14 cellular contexts compared by ENCODE assay signal in the genomic region with DNA sequence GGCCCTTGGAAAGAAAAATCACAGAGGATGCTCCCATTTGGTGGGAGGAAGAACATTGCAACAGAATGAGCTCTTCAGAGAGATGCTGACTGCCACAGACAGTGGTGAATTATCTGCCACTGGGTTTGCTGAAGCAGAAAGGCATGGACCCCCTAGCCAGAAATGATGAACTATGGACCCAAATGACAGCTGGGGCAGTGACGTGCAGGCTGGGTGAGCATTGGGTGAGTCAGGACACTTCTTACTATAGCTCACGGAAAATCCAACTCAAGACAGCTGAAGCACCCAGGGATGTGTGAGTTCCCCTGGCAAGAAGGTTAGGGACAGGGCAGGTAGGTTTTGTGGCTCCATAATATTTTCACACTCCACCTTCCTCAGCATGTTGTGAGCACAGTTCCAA.
DNase-seq lines count a peak whose midpoint lies in the region; ATAC-seq lines count a peak whose summit lies in the region.
"Had no signal": no experiment of that assay in that cellular context is flagged by ENCODE, and none has a peak within 500 bp of the region (broad histone marks: within the 10 kb centered on the region; RNA-seq: fewer than 3 reads in every experiment).

No MANE protein-coding gene starts in this region.

- no peaks in the 10 kb centered on the region for H3K4me1 Mint-ChIP-seq in activated CD4-positive, alpha-beta memory T cell treated with anti-CD3 and anti-CD28 coated beads for 36 hours (ENCODE audit: low read depth)
- H3K4me1 Mint-ChIP-seq in activated CD4-positive, alpha-beta memory T cell treated with anti-CD3 and anti-CD28 coated beads, Interleukin-2, amount 10 ng/mL, durations not matched to agents 7 days and 5 days: no peaks in the 10 kb centered on the region
- H3K4me1 Mint-ChIP-seq in activated T-helper 17 cell treated with anti-CD3 and anti-CD28 coated beads, Interleukin-2, amount 50 U/mL, for 72 hours: no peaks in the 10 kb centered on the region

- no peaks in the 10 kb centered on the region for H3K27me3 Mint-ChIP-seq in activated CD4-positive, alpha-beta memory T cell treated with anti-CD3 and anti-CD28 coated beads for 36 hours
- H3K27me3 Mint-ChIP-seq in activated CD4-positive, alpha-beta memory T cell treated with anti-CD3 and anti-CD28 coated beads, Interleukin-2, amount 10 ng/mL, durations not matched to agents 7 days and 5 days: no peaks in the 10 kb centered on the region
- no peaks in the 10 kb centered on the region for H3K27me3 Mint-ChIP-seq in activated T-helper 17 cell treated with anti-CD3 and anti-CD28 coated beads, Interleukin-2, amount 50 U/mL, for 72 hours

- peaks cover 6% of the 10 kb centered on the region for H3K9me3 Mint-ChIP-seq in activated CD4-positive, alpha-beta memory T cell treated with anti-CD3 and anti-CD28 coated beads for 36 hours
- H3K9me3 Mint-ChIP-seq in activated CD4-positive, alpha-beta memory T cell treated with anti-CD3 and anti-CD28 coated beads, Interleukin-2, amount 10 ng/mL, durations not matched to agents 7 days and 5 days: peaks cover 4% of the 10 kb centered on the region
- peaks cover 7% of the 10 kb centered on the region for H3K9me3 Mint-ChIP-seq in activated T-helper 17 cell treated with anti-CD3 and anti-CD28 coated beads, Interleukin-2, amount 50 U/mL, for 72 hours

- peak; percentile 51 for ATAC-seq in activated T-helper 17 cell treated with anti-CD3 and anti-CD28 coated beads, Interleukin-2, amount 50 U/mL, for 72 hours (replicated peaks)
- ATAC-seq in Right ventricle myocardium inferior: no peak
- ATAC-seq: CD8-positive, alpha-beta T cell; GM12878; HepG2 had no signal

- CTCF ChIA-PET in activated CD4-positive, alpha-beta memory T cell treated with anti-CD3 and anti-CD28 coated beads for 36 hours (lab: Charles Lee): interaction anchor here (0.8 kb wide), 1 partner anchor 9 kb away, joined by 3 read pairs; no protein-coding TSS in a partner anchor
- CTCF ChIA-PET in activated CD4-positive, alpha-beta memory T cell treated with anti-CD3 and anti-CD28 coated beads, Interleukin-2, amount 10 ng/mL, durations not matched to agents 7 days and 5 days (lab: Charles Lee): interaction anchor here (1.7 kb wide), 1 partner anchor 140 kb away, joined by 5 read pairs; no protein-coding TSS in a partner anchor

- no peak overlapping the region for H3K4me3 Mint-ChIP-seq in activated CD4-positive, alpha-beta memory T cell treated with anti-CD3 and anti-CD28 coated beads for 36 hours
- no peak overlapping the region for H3K4me3 Mint-ChIP-seq in activated CD4-positive, alpha-beta memory T cell treated with anti-CD3 and anti-CD28 coated beads, Interleukin-2, amount 10 ng/mL, durations not matched to agents 7 days and 5 days
- H3K4me3 Mint-ChIP-seq in activated T-helper 17 cell treated with anti-CD3 and anti-CD28 coated beads, Interleukin-2, amount 50 U/mL, for 72 hours: no peak overlapping the region
- H3K4me3 Mint-ChIP-seq: CD8-positive, alpha-beta T cell had no signal

- intact Hi-C loops in activated CD4-positive, alpha-beta memory T cell treated with anti-CD3 and anti-CD28 coated beads for 36 hours (cut with micrococcal nuclease): no loop called here
- intact Hi-C loops in Right ventricle myocardium inferior (cut with DNase I): no loop called here

- POLR2A ChIA-PET in activated CD4-positive, alpha-beta memory T cell treated with anti-CD3 and anti-CD28 coated beads for 36 hours (lab: Charles Lee): no interaction called here
- POLR2A ChIA-PET in activated CD4-positive, alpha-beta memory T cell treated with anti-CD3 and anti-CD28 coated beads, Interleukin-2, amount 10 ng/mL, durations not matched to agents 7 days and 5 days (lab: Charles Lee): no interaction called here

- no peak overlapping the region for H3K27ac Mint-ChIP-seq in activated CD4-positive, alpha-beta memory T cell treated with anti-CD3 and anti-CD28 coated beads for 36 hours
- no peak overlapping the region for H3K27ac Mint-ChIP-seq in activated CD4-positive, alpha-beta memory T cell treated with anti-CD3 and anti-CD28 coated beads, Interleukin-2, amount 10 ng/mL, durations not matched to agents 7 days and 5 days
- no peak overlapping the region for H3K27ac Mint-ChIP-seq in activated T-helper 17 cell treated with anti-CD3 and anti-CD28 coated beads, Interleukin-2, amount 50 U/mL, for 72 hours
- H3K27ac Mint-ChIP-seq: CD8-positive, alpha-beta T cell had no signal

- no peaks in the 10 kb centered on the region for H3K36me3 Mint-ChIP-seq in activated CD4-positive, alpha-beta memory T cell treated with anti-CD3 and anti-CD28 coated beads for 36 hours
- no peaks in the 10 kb centered on the region for H3K36me3 Mint-ChIP-seq in activated CD4-positive, alpha-beta memory T cell treated with anti-CD3 and anti-CD28 coated beads, Interleukin-2, amount 10 ng/mL, durations not matched to agents 7 days and 5 days (ENCODE audit: low read depth)
- H3K36me3 Mint-ChIP-seq in activated T-helper 17 cell treated with anti-CD3 and anti-CD28 coated beads, Interleukin-2, amount 50 U/mL, for 72 hours (ENCODE audit: low read depth): no peaks in the 10 kb centered on the region
- H3K36me3 Mint-ChIP-seq: CD8-positive, alpha-beta T cell had no signal

- peak; percentile 10 for DNase-seq in activated CD4-positive, alpha-beta memory T cell treated with anti-CD3 and anti-CD28 coated beads for 36 hours
- DNase-seq in activated CD4-positive, alpha-beta memory T cell treated with anti-CD3 and anti-CD28 coated beads, Interleukin-2, amount 10 ng/mL, durations not matched to agents 7 days and 5 days: no peak
- DNase-seq in Daoy (ENCODE audit: low read depth) (peak; percentile 65), renal cortical epithelial cell (ENCODE audit: low read depth) (peak; percentile 74), SHP77 (lab: John Stamatoyannopoulos, UW) (no peak), Right ventricle myocardium inferior (ENCODE audit: missing footprints) (no peak), D341Med (ENCODE audit: low spot score) (no peak)
- DNase-seq: 8988T; CD8-positive, alpha-beta T cell; COR-L47; DMS53 had no signal

Comparison
In these comparisons a context has a peak if more than half of its experiments do, and no peak if none do; other contexts are left out.
1. DNase-seq: peak in activated CD4-positive, alpha-beta memory T cell treated with anti-CD3 and anti-CD28 coated beads for 36 hours (single experiment), Daoy (single experiment) and renal cortical epithelial cell (single experiment); none in activated CD4-positive, alpha-beta memory T cell treated with anti-CD3 and anti-CD28 coated beads, Interleukin-2, amount 10 ng/mL, durations not matched to agents 7 days and 5 days (single experiment), SHP77 (0 of 2), Right ventricle myocardium inferior (single experiment) and D341Med (single experiment).